Comparison of ENCODE assay signal across 8 cellular contexts in genomic region chr1:161612322-161613141, GRCh38. TPM values are rescaled to one million over a fixed set of nuclear protein-coding genes. Genes with fewer than 3 reads are reported as not detected.
DNase-seq lines count a peak whose midpoint lies in the region; ATAC-seq and TF ChIP-seq lines count a peak whose summit lies in the region.
"Not testable (repeated sequence)": the region's sequence is repeated elsewhere in the genome, so short reads cannot be mapped to it uniquely, and the experiment has no call there.

No MANE protein-coding gene starts in this region.

- TF ChIP-seq RAD21 in Ishikawa (IDR thresholded peaks at IDR 0.05; ENCODE audit: low read depth): not testable (repeated sequence)

- peak; percentile 86 for ATAC-seq in GM21619 (IDR thresholded peaks at IDR 0.05; ENCODE audit: unreplicated experiment)

- 3% methylated on average over 44 of the region's 51 CpGs for WGBS in esophagus muscularis mucosa

- not testable (repeated sequence) for H3K27me3 ChIP-seq in Peyer's patch; esophagus muscularis mucosa; mucosa of rectum (ENCODE audit: control insufficient read depth in 2 of 2, insufficient read depth in 2 of 2, low read length in 2 of 2)

- H3K4me3 ChIP-seq in Peyer's patch: peak overlapping the region; percentile 35 to 49 (median 46)
- peak overlapping the region; percentile 50 to 63 (median 55) for H3K4me3 ChIP-seq in esophagus muscularis mucosa
- peak overlapping the region; percentile 58 to 79 for H3K4me3 ChIP-seq in mucosa of rectum (ENCODE audit: low read length in 2 of 2)

- intact Hi-C loops in esophagus muscularis mucosa (cut with DNase I): not testable (repeated sequence)

- not testable (repeated sequence) for H3K9me3 ChIP-seq in Peyer's patch; esophagus muscularis mucosa; mucosa of rectum (ENCODE audit: control insufficient read depth in 2 of 2, low read length in 2 of 2)

- not testable (repeated sequence) for TF ChIP-seq POLR2A in Peyer's patch (IDR thresholded peaks at IDR 0.05); esophagus muscularis mucosa (IDR thresholded peaks at IDR 0.05; ENCODE audit: low read depth)

- not testable (repeated sequence) for H3K36me3 ChIP-seq in Peyer's patch; esophagus muscularis mucosa; mucosa of rectum (ENCODE audit: control insufficient read depth in 2 of 2, insufficient read depth in 2 of 2, low read length in 2 of 2)

- TF ChIP-seq EP300 in Ishikawa (IDR thresholded peaks at IDR 0.05; ENCODE audit: borderline replicate concordance); esophagus muscularis mucosa (IDR thresholded peaks at IDR 0.05): not testable (repeated sequence)

- not testable (repeated sequence) for TF ChIP-seq CTCF in Peyer's patch (IDR thresholded peaks at IDR 0.05); esophagus muscularis mucosa (IDR thresholded peaks at IDR 0.05)

- not testable (repeated sequence) for H3K4me1 ChIP-seq in Peyer's patch; esophagus muscularis mucosa; mucosa of rectum (ENCODE audit: control insufficient read depth in 2 of 2, insufficient read depth in 2 of 2, low read length in 2 of 2)

- peak overlapping the region; percentile 38 to 65 for H3K9ac ChIP-seq in mucosa of rectum (ENCODE audit: low read depth in 1 of 2, low read length in 2 of 2)

- H3K27ac ChIP-seq in Peyer's patch (peak overlapping the region; percentile 65 to 81 (median 74)), esophagus muscularis mucosa (replicated peaks in 1 of 4) (peak overlapping the region; percentile 63 to 82 (median 82)), mucosa of rectum (ENCODE audit: low read depth in 2 of 2, low read length in 2 of 2) (peak overlapping the region; percentile 63 to 68)

- DNase-seq in DMS153 treated with DMSO at 0.1 percent for 48 hours (lab: John Stamatoyannopoulos, UW; ENCODE audit: unreplicated experiment) (peak; percentile 100), Peyer's patch (peak; percentile 85 to 96 (median 94)), activated T-helper 1 cell treated with Interleukin-2 at 50 U/mL for 16 hours (ENCODE audit: low read depth) (peak; percentile 70), esophagus muscularis mucosa (ENCODE audit: extremely low spot score) (peak; percentile 98)
- peak; percentile 52 to 81 for DNase-seq in stimulated activated CD8-positive, alpha-beta memory T cell treated with anti-CD3 and anti-CD28 coated beads, Interleukin-4, amount 100 ng/mL, for 1 hour (ENCODE audit: low read depth in 2 of 2, low spot score in 1 of 2)

TF ChIP-seq in Ishikawa, 13 proteins besides CTCF, POLR2A, EP300 and RAD21:
- TF ChIP-seq EGR1 (IDR thresholded peaks at IDR 0.05) (0 out of 2 replicates have a peak, but pooled peaks have one; percentile 20), TCF12 (IDR thresholded peaks at IDR 0.05; ENCODE audit: low read depth) (peak; percentile 44; the same call in 1 of the 2 replicates), NFIC (IDR thresholded peaks at IDR 0.05) (0 out of 2 replicates have a peak, but pooled peaks have one; percentile 9), CEBPB (IDR thresholded peaks at IDR 0.05) (0 out of 2 replicates have a peak, but pooled peaks have one; percentile 20), TEAD4 (IDR thresholded peaks at IDR 0.05) (peak; percentile 91)

RNA-seq across cellular contexts. Expression of gene FCGR3B, which starts 18.4 kb away (rescaled TPM):
- total RNA-seq in Peyer's patch: 1 to 10 TPM in 1 of 4 donors, not detected in 3; 6.6 TPM
- 1 to 10 TPM in 2 of 4 donors, under 1 TPM in 1, not detected in 1; 0.17 to 5.0 (median 2.1) TPM for total RNA-seq in esophagus muscularis mucosa

RNA-seq across cellular contexts. Expression of gene FCGR2B, which starts 50.4 kb away (rescaled TPM):
- total RNA-seq in Peyer's patch: 10 to 100 TPM in 2 of 4 donors, 1 to 10 TPM in 1, under 1 TPM in 1; 0.95 to 50.3 (median 10.8) TPM
- 10 to 100 TPM; 12.7 to 39.8 (median 27.0) TPM for total RNA-seq in esophagus muscularis mucosa

Comparison
In these comparisons a context has a peak if more than half of its experiments do, and no peak if none do; other contexts are left out.
1. Peak in every context shown above with its lines: DNase-seq, ATAC-seq, H3K4me3 ChIP-seq and H3K27ac ChIP-seq.